ENCODE assay signal across 6 cellular contexts in genomic region chr6:161315246-161315917, GRCh38. TPM values are rescaled to one million over a fixed set of nuclear protein-coding genes. Genes with fewer than 3 reads are reported as not detected.
A peak's percentile ranks its signal among the peaks of the same experiment; 100 is the strongest.
DNase-seq lines count a peak whose midpoint lies in the region; ATAC-seq, FAIRE-seq and TF ChIP-seq lines count a peak whose summit lies in the region.
"Not testable (repeated sequence)": the region's sequence is repeated elsewhere in the genome, so short reads cannot be mapped to it uniquely, and the experiment has no call there.

No MANE protein-coding gene starts in this region.

- CTCF ChIA-PET in HEK293 (lab: Yijun Ruan, JAX); K562 (lab: Yijun Ruan, JAX; ENCODE audit: low intra/inter-chr PET ratio); HepG2 (lab: Yijun Ruan, JAX; ENCODE audit: low intra/inter-chr PET ratio, low total read pairs): not testable (repeated sequence)

- ATAC-seq in K562 = peak; percentile 36
- not testable (repeated sequence) for ATAC-seq in HepG2

- in situ Hi-C loops in K562 (cut with MboI); HepG2 (cut with HindIII; ENCODE audit: extremely low pct_ligation_motif_present, low pct_unique_long_range_greater_than_20kb): not testable (repeated sequence)

- 39% methylated on average over 15 of the region's 15 CpGs for whole genome bisulfite sequencing in K562 (ENCODE audit: insufficient coverage, low coverage, missing lambda C conversion rate)
- 75 to 82% methylated on average over 15 of the region's 15 CpGs for WGBS in esophagus, 2 donors
- WGBS in HepG2 (ENCODE audit: low lambda C conversion rate) = 56% methylated on average over 15 of the region's 15 CpGs

- peak overlapping the region; percentile 97 for H2AFZ ChIP-seq in K562 (ENCODE audit: low read depth, low read length)
- not testable (repeated sequence) for H2AFZ ChIP-seq in HepG2 (ENCODE audit: low read length)

- not testable (repeated sequence) for TF ChIP-seq CTCF in HEK293 (tag by site-specific recombination; IDR thresholded peaks at IDR 0.05); K562 (IDR thresholded peaks at IDR 0.05 in 2 of 3, conservative IDR thresholded peaks at IDR 0.05 in 1 of 3; ENCODE audit: insufficient read depth in 2 of 3, low read depth in 1 of 3, low read length in 3 of 3); bronchial epithelial cell (IDR thresholded peaks at IDR 0.05; ENCODE audit: insufficient read depth, low read length, severe bottlenecking); HepG2 (CRISPR knock-in tag; IDR thresholded peaks at IDR 0.05)

- not testable (repeated sequence) for H3K4me3 ChIP-seq in HEK293 (ENCODE audit: low read depth, low read length); bronchial epithelial cell (ENCODE audit: low read depth, low read length); esophagus (ENCODE audit: low read depth in 1 of 2, low read length in 2 of 2); HepG2 (replicated peaks in 1 of 3; ENCODE audit: insufficient read depth in 1 of 3, low read depth in 2 of 3, low read length in 3 of 3)
- H3K4me3 ChIP-seq in K562 = peak overlapping the region; percentile 56

- H4K20me1 ChIP-seq in K562 (replicated peaks; ENCODE audit: control insufficient read depth, insufficient read depth, low read length); HepG2 (ENCODE audit: insufficient read depth, low read length): not testable (repeated sequence)

- not testable (repeated sequence) for FAIRE-seq in K562 (lab: Jason Lieb, UNC); HepG2 (lab: Jason Lieb, UNC)
- FAIRE-seq in bronchial epithelial cell (lab: Jason Lieb, UNC) = peak; percentile 98

- H3K27me3 ChIP-seq in K562 (ENCODE audit: control insufficient read depth in 2 of 2, insufficient read depth in 2 of 2, low read length in 2 of 2); bronchial epithelial cell (ENCODE audit: control insufficient read depth, insufficient read depth, low read length); esophagus (ENCODE audit: control insufficient read depth in 1 of 2, insufficient read depth in 2 of 2, low read length in 2 of 2); HepG2 (ENCODE audit: control insufficient read depth in 1 of 2, insufficient read depth in 2 of 2, low read length in 2 of 2): not testable (repeated sequence)

- BruUV-seq in K562 (replicated peaks; lab: Mats Ljungman, UMichigan); HepG2 (replicated peaks; lab: Mats Ljungman, UMichigan): not testable (repeated sequence)

- peaks cover 27% of the 10 kb centered on the region; the same call in 2 of the 3 replicates for H3K79me2 ChIP-seq in K562 (ENCODE audit: control insufficient read depth, insufficient read depth, low read length)
- H3K79me2 ChIP-seq in HepG2 (ENCODE audit: insufficient read depth, low read length) = not testable (repeated sequence)

- not testable (repeated sequence) for TF ChIP-seq EP300 in K562 (IDR thresholded peaks at IDR 0.05; ENCODE audit: low read length); HepG2 (IDR thresholded peaks at IDR 0.05; ENCODE audit: low read depth in 2 of 2, low read length in 2 of 2); HepG2 (CRISPR knock-in tag; IDR thresholded peaks at IDR 0.05; ENCODE audit: borderline replicate concordance)

- H3K4me1 ChIP-seq in HEK293 (ENCODE audit: control insufficient read depth, insufficient read depth, low read length); K562 (replicated peaks in 1 of 2; ENCODE audit: control insufficient read depth in 2 of 2, insufficient read depth in 2 of 2, low read length in 2 of 2); esophagus (ENCODE audit: control insufficient read depth in 2 of 2, insufficient read depth in 2 of 2, low read length in 1 of 2): not testable (repeated sequence)
- H3K4me1 ChIP-seq in HepG2 (ENCODE audit: insufficient read depth, low read length) = peaks cover 13% of the 10 kb centered on the region; the same call in 1 of the 2 replicates

- TF ChIP-seq POLR2A in K562 (conservative IDR thresholded peaks at IDR 0.05); HepG2 (IDR thresholded peaks at IDR 0.05; ENCODE audit: insufficient read depth in 1 of 2, low read depth in 2 of 2, low read length in 2 of 2): not testable (repeated sequence)

- H3K36me3 ChIP-seq in HEK293 (ENCODE audit: control insufficient read depth in 2 of 2, insufficient read depth in 1 of 2, low read length in 2 of 2); bronchial epithelial cell (ENCODE audit: control insufficient read depth, insufficient read depth, low read length); esophagus (ENCODE audit: control insufficient read depth in 2 of 2, insufficient read depth in 2 of 2, low read length in 1 of 2); HepG2 (replicated peaks in 1 of 2; ENCODE audit: control insufficient read depth in 1 of 2, insufficient read depth in 2 of 2, low read length in 2 of 2): not testable (repeated sequence)
- H3K36me3 ChIP-seq in K562 (ENCODE audit: control insufficient read depth, insufficient read depth, low read length) = peaks cover 13% of the 10 kb centered on the region; the same call in 2 of the 3 replicates

- POLR2A ChIA-PET in HEK293 (lab: Yijun Ruan, JAX) = interaction anchor here (0.6 kb wide), 1 partner anchor 9 kb away, joined by 3 read pairs; no protein-coding TSS in a partner anchor
- POLR2A ChIA-PET in K562 (lab: Yijun Ruan, JAX) = interaction anchor here (0.8 to 1.6 kb wide), 4 partner anchors 10 to 121 kb away, joined by 3 to 8 read pairs (median 6); partner anchors contain the start of gene AGPAT4
- POLR2A ChIA-PET in HepG2 (lab: Yijun Ruan, JAX) = not testable (repeated sequence)

- peak overlapping the region; percentile 93 for H3K4me2 ChIP-seq in K562 (ENCODE audit: insufficient read depth, low read length)
- not testable (repeated sequence) for H3K4me2 ChIP-seq in HepG2 (ENCODE audit: low read depth, low read length)

- intact Hi-C loops in K562 (cut with micrococcal nuclease) = loop anchor here (2.0 kb wide), 2 partner anchors 41 to 61 kb away; partner anchors contain the start of gene AGPAT4
- intact Hi-C loops in HepG2 (cut with micrococcal nuclease; ENCODE audit: unreplicated experiment) = not testable (repeated sequence)

- not testable (repeated sequence) for TF ChIP-seq RAD21 in K562 (CRISPR knock-in tag; conservative IDR thresholded peaks at IDR 0.05 in 1 of 2, IDR thresholded peaks at IDR 0.05 in 1 of 2); HepG2 (CRISPR knock-in tag; IDR thresholded peaks at IDR 0.05)

- not testable (repeated sequence) for H3K9me1 ChIP-seq in K562 (ENCODE audit: control insufficient read depth, insufficient read depth, low read length)

- peak; percentile 5 for DNase-seq in A172 (ENCODE audit: low spot score)
- peak in 2 of 4 experiments; percentile 33 to 50 for DNase-seq in K562 (ENCODE audit: extremely low read depth in 1 of 4, low spot score in 3 of 4)
- peak; percentile 26 for DNase-seq in bronchial epithelial cell (ENCODE audit: low read depth)
- DNase-seq in HepG2 (ENCODE audit: low spot score) = not testable (repeated sequence)

- H3K9me3 ChIP-seq in HEK293 (ENCODE audit: control insufficient read depth, insufficient read depth, low read depth, low read length); K562 (replicated peaks; ENCODE audit: control insufficient read depth, insufficient read depth, low read depth, low read length); esophagus (ENCODE audit: control insufficient read depth in 2 of 2, insufficient read depth in 1 of 2, low read depth in 1 of 2, low read length in 1 of 2); HepG2 (ENCODE audit: low read length): not testable (repeated sequence)

- peak overlapping the region in 1 of 2 experiments; percentile 88; a peak in 2 of 4 replicates for H3K9ac ChIP-seq in K562 (ENCODE audit: insufficient read depth in 1 of 2, low read depth in 2 of 2, low read length in 2 of 2)
- H3K9ac ChIP-seq in HepG2 (ENCODE audit: insufficient read depth, low read depth, low read length) = not testable (repeated sequence)

- not testable (repeated sequence) for H3K27ac ChIP-seq in HEK293 (ENCODE audit: extremely low read depth, low read depth, low read length); HepG2 (ENCODE audit: extremely low read length, insufficient read depth, low read length)
- peak overlapping the region; percentile 77; the same call in 1 of the 3 replicates for H3K27ac ChIP-seq in K562 (ENCODE audit: extremely low read depth, low read depth, low read length)
- H3K27ac ChIP-seq in esophagus (ENCODE audit: low read depth in 2 of 2, low read length in 1 of 2) = peak overlapping the region; percentile 3 to 49

RNA-seq across cellular contexts. Expression of gene AGPAT4, which starts 41.5 kb away (rescaled TPM):
- 4.2 and 4.4 TPM in 2 replicates for total RNA-seq in A172 (2014; rRNA removed; shearing (Covaris generic))
- total RNA-seq in K562 (2011; cell fraction: chromatin; rRNA removed; ENCODE audit: low replicate concordance) = 90.5 and 109 TPM in 2 replicates
- total RNA-seq in K562 (2011; cell fraction: nucleolus; rRNA removed) = 65.2 and 67.4 TPM in 2 replicates
- 60.1 and 75.0 TPM in 2 replicates for total RNA-seq in K562 (2011; cell fraction: nucleoplasm; rRNA removed)
- total RNA-seq in K562 (2014; rRNA removed) = 4.5 and 6.7 TPM in 2 replicates
- total RNA-seq in K562 (2014; rRNA removed; fragmentation: Illumina TruSeq; extraction: Trizol) = 7.1 and 7.9 TPM in 2 replicates
- 5.0 and 5.6 TPM in 2 replicates for total RNA-seq in K562 (2015; rRNA removed; fragmentation: Illumina TruSeq; extraction: Trizol)
- total RNA-seq in K562 (2021) = 9.2 and 9.7 TPM in 2 replicates
- 15.0 and 17.0 TPM in 2 replicates for polyA plus RNA-seq in K562 (2011; rRNA removed)
- polyA plus RNA-seq in K562 (2011; cell fraction: cytosol; rRNA removed) = 9.2 and 14.2 TPM in 2 replicates
- 62.4 and 68.7 TPM in 2 replicates for polyA plus RNA-seq in K562 (2011; cell fraction: nucleus; rRNA removed)
- polyA plus RNA-seq in K562 (2012) = 5.3 and 8.6 TPM in 2 replicates
- 5.6 and 5.7 TPM in 2 replicates for polyA plus RNA-seq in K562 (2014; fragmentation: Illumina TruSeq; extraction: Trizol)
- polyA plus RNA-seq in K562 (2014; fragmentation: Nextera tagmentation; extraction: Ambion mirVana) = 1 to 10 TPM; 2.2 to 3.4 TPM
- 7.2 and 7.3 TPM in 2 replicates for polyA plus RNA-seq in K562 (2014; rRNA removed)
- 31.8 and 34.7 TPM in 2 replicates for polyA minus RNA-seq in K562 (2011; rRNA and poly(A)+ RNA removed)
- 6.3 and 8.8 TPM in 2 replicates for polyA minus RNA-seq in K562 (2011; cell fraction: cytosol; rRNA and poly(A)+ RNA removed)
- polyA minus RNA-seq in K562 (2011; cell fraction: nucleus; rRNA and poly(A)+ RNA removed) = 36.2 and 58.6 TPM in 2 replicates
- total RNA-seq in bronchial epithelial cell = 2.6 and 4.9 TPM in 2 replicates
- polyA plus RNA-seq in esophagus = 1 to 10 TPM; 1.4 to 2.0 TPM
- total RNA-seq in HepG2 (2016; rRNA removed; fragmentation: Illumina TruSeq; extraction: Trizol) = 0.04 and 0.07 TPM in 2 replicates
- under 0.01 TPM in 1 of 2 replicates, not detected in the other for total RNA-seq in HepG2 (2016; cell fraction: cytosol; rRNA removed; fragmentation: Illumina TruSeq; extraction: Trizol; ENCODE audit: low read depth)
- total RNA-seq in HepG2 (2016; cell fraction: insoluble cytoplasmic fraction; rRNA removed; fragmentation: Illumina TruSeq; extraction: Trizol) = 0.04 TPM in 2 replicates
- 0.03 and 0.22 TPM in 2 replicates for total RNA-seq in HepG2 (2016; cell fraction: membrane; rRNA removed; fragmentation: Illumina TruSeq; extraction: Trizol)
- 0.12 and 0.19 TPM in 2 replicates for total RNA-seq in HepG2 (2016; cell fraction: nucleus; rRNA removed; fragmentation: Illumina TruSeq; extraction: Trizol)
- polyA plus RNA-seq in HepG2 (2011; rRNA removed) = 0.13 and 0.20 TPM in 2 replicates
- polyA plus RNA-seq in HepG2 (2011; cell fraction: cytosol; rRNA removed) = 0.03 and 0.10 TPM in 2 replicates
- polyA plus RNA-seq in HepG2 (2011; cell fraction: nucleus; rRNA removed) = 0.39 and 0.40 TPM in 2 replicates
- polyA plus RNA-seq in HepG2 (2012) = 0.12 and 0.33 TPM in 2 replicates
- polyA plus RNA-seq in HepG2 (2016; cell fraction: cytosol; fragmentation: Illumina TruSeq; extraction: Trizol; ENCODE audit: low read depth) = 0.06 TPM in 1 of 2 replicates, not detected in the other
- polyA plus RNA-seq in HepG2 (2016; cell fraction: insoluble cytoplasmic fraction; fragmentation: Illumina TruSeq; extraction: Trizol; ENCODE audit: low read depth) = not detected in 2 replicates
- 0.10 TPM in 1 of 2 replicates, not detected in the other for polyA plus RNA-seq in HepG2 (2016; cell fraction: membrane; fragmentation: Illumina TruSeq; extraction: Trizol; ENCODE audit: low read depth)
- 0.08 and 0.33 TPM in 2 replicates for polyA plus RNA-seq in HepG2 (2016; cell fraction: nucleus; fragmentation: Illumina TruSeq; extraction: Trizol; ENCODE audit: insufficient read depth, low read depth)
- polyA minus RNA-seq in HepG2 (2011; rRNA and poly(A)+ RNA removed; ENCODE audit: low replicate concordance) = 3.9 TPM in 1 of 2 replicates, not detected in the other
- not detected in 2 replicates for polyA minus RNA-seq in HepG2 (2011; cell fraction: cytosol; rRNA and poly(A)+ RNA removed)
- 0.52 and 1.2 TPM in 2 replicates for polyA minus RNA-seq in HepG2 (2011; cell fraction: nucleus; rRNA and poly(A)+ RNA removed)
